Comparison of ENCODE assay signal across 19 cellular contexts in genomic region chr1:38505950-38506349, GRCh38.
A peak's percentile ranks its signal among the peaks of the same experiment; 100 is the strongest.
DNase-seq lines count a peak whose midpoint lies in the region; FAIRE-seq and TF ChIP-seq lines count a peak whose summit lies in the region.
"Had no signal": no experiment of that assay in that cellular context is flagged by ENCODE, and none has a peak within 500 bp of the region (broad histone marks: within the 10 kb centered on the region; RNA-seq: fewer than 3 reads in every experiment).

No MANE protein-coding gene starts in this region.

- H3K27me3 ChIP-seq in H1 (replicated peaks in 1 of 4; ENCODE audit: control insufficient read depth in 3 of 4, extremely low read depth in 1 of 4, insufficient read depth in 3 of 4, low read length in 3 of 4) (peaks cover 0 to 2% (median 0%) of the 10 kb centered on the region in 4 experiments; a peak in 1 of 7 replicates), neutrophil (no peaks in the 10 kb centered on the region)
- H3K27me3 ChIP-seq: BLaER1 had no signal

- H3K4me3 ChIP-seq in HEK293 (ENCODE audit: low read depth, low read length) (no peak overlapping the region), H1 (ENCODE audit: extremely low read depth in 1 of 4, insufficient read depth in 2 of 4, low read depth in 3 of 4, low read length in 4 of 4) (no peak overlapping the region), neutrophil (ENCODE audit: low read depth in 1 of 2, low read length in 1 of 2) (no peak overlapping the region)
- H3K4me3 ChIP-seq: BLaER1, GM12878 had no signal

- H3K14ac ChIP-seq in H1 (ENCODE audit: insufficient read length): no peak overlapping the region

- H3K27ac ChIP-seq in HEK293 (ENCODE audit: extremely low read depth, low read depth, low read length) (no peak overlapping the region), H1 (ENCODE audit: low read depth, low read length) (no peak overlapping the region), neutrophil (peak overlapping the region; percentile 81)
- H3K27ac ChIP-seq: BLaER1 had no signal

- no peaks in the 10 kb centered on the region for H3K9me3 ChIP-seq in HEK293 (ENCODE audit: control insufficient read depth, insufficient read depth, low read depth, low read length)
- no peaks in the 10 kb centered on the region for H3K9me3 ChIP-seq in H1 (ENCODE audit: insufficient read depth in 2 of 2, low read depth in 1 of 2, low read length in 1 of 2)
- H3K9me3 ChIP-seq in neutrophil: no peaks in the 10 kb centered on the region
- H3K9me3 ChIP-seq: BLaER1 had no signal

- H3K4me1 ChIP-seq in HEK293 (ENCODE audit: control insufficient read depth, insufficient read depth, low read length): peaks cover 5% of the 10 kb centered on the region
- peaks cover 0 to 9% (median 5%) of the 10 kb centered on the region in 4 experiments; a peak in 4 of 7 replicates for H3K4me1 ChIP-seq in H1 (replicated peaks in 1 of 4; ENCODE audit: control insufficient read depth in 3 of 4, insufficient read depth in 4 of 4, low read length in 3 of 4)
- peaks cover 91 to 95% of the 10 kb centered on the region in 2 experiments for H3K4me1 ChIP-seq in neutrophil (ENCODE audit: control insufficient read depth in 1 of 2, insufficient read depth in 1 of 2, low read depth in 1 of 2, low read length in 1 of 2)
- H3K4me1 ChIP-seq: BLaER1 had no signal

- H2BK120ac ChIP-seq in H1 (replicated peaks; ENCODE audit: low read depth, low read length): no peak overlapping the region

- POLR2A ChIA-PET in HEK293 (lab: Yijun Ruan, JAX): no interaction called here
- POLR2A ChIA-PET in H1 (lab: Charles Lee; ENCODE audit: partially characterized antibody): no interaction called here

- no peaks in the 10 kb centered on the region for H3K79me2 ChIP-seq in H1 (ENCODE audit: control insufficient read depth in 1 of 2, insufficient read depth in 2 of 2, low read length in 2 of 2)

- H4K20me1 ChIP-seq in H1 (replicated peaks in 1 of 2; ENCODE audit: control insufficient read depth in 1 of 2, insufficient read depth in 2 of 2, low read length in 2 of 2): no peaks in the 10 kb centered on the region
- H4K20me1 ChIP-seq: BLaER1 had no signal

- TF ChIP-seq RAD21 in H1 (IDR thresholded peaks at IDR 0.05 in 1 of 2, conservative IDR thresholded peaks at IDR 0.05 in 1 of 2; ENCODE audit: low read depth in 2 of 2, low read length in 2 of 2): no peak

- H3K79me1 ChIP-seq in H1 (ENCODE audit: low read depth, low read length): no peaks in the 10 kb centered on the region

- H3K9ac ChIP-seq in H1 (replicated peaks in 1 of 4; ENCODE audit: extremely low read depth in 1 of 4, low read depth in 3 of 4, low read length in 3 of 4): no peak overlapping the region
- H3K9ac ChIP-seq: BLaER1 had no signal

- H3K23me2 ChIP-seq in H1 (ENCODE audit: low read depth, low read length): no peaks in the 10 kb centered on the region; the same call in 1 of the 2 replicates

- no peak for TF ChIP-seq CTCF in HEK293 (tag by site-specific recombination; IDR thresholded peaks at IDR 0.05)
- no peak for TF ChIP-seq CTCF in H1 (IDR thresholded peaks at IDR 0.05; ENCODE audit: control extremely low read depth in 1 of 3, insufficient read depth in 1 of 3, low read depth in 1 of 3, low read length in 3 of 3)
- TF ChIP-seq CTCF in neutrophil (IDR thresholded peaks at IDR 0.05): no peak

- no peak overlapping the region for H3K56ac ChIP-seq in H1 (replicated peaks; ENCODE audit: insufficient read length, low read depth, low read length)

- no peak overlapping the region for H4K91ac ChIP-seq in H1 (replicated peaks; ENCODE audit: insufficient read length, low read length)

- FAIRE-seq in H1 (lab: Jason Lieb, UNC) (no peak), HTR-8/SVneo (lab: Jason Lieb, UNC) (no peak)
- FAIRE-seq: A204.1, GM12878 had no signal

- DNase-seq in NCI-H2227 treated with DMSO at 0.1 percent for 48 hours (lab: John Stamatoyannopoulos, UW) (peak; percentile 35), H1 (ENCODE audit: low read depth in 1 of 2, low spot score in 2 of 2) (no peak), HTR-8/SVneo (ENCODE audit: insufficient read length, low spot score) (no peak), NCI-H82 treated with DMSO at 0.1 percent for 48 hours (lab: John Stamatoyannopoulos, UW; ENCODE audit: unreplicated experiment) (no peak), erythroblast (lab: John Stamatoyannopoulos, UW) (no peak)
- DNase-seq: ACHN; Calu3; CD8-positive, alpha-beta T cell; DMS79 treated with DMSO at 0.1 percent for 48 hours; EL; GOT3; H9; IMR-90; KG1 had no signal

- H3K36me3 ChIP-seq in HEK293 (ENCODE audit: control insufficient read depth in 2 of 2, insufficient read depth in 1 of 2, low read length in 2 of 2) (no peaks in the 10 kb centered on the region), H1 (ENCODE audit: control insufficient read depth in 2 of 4, insufficient read depth in 4 of 4, low read length in 3 of 4) (no peaks in the 10 kb centered on the region), neutrophil (no peaks in the 10 kb centered on the region)
- H3K36me3 ChIP-seq: BLaER1 had no signal

- no peak overlapping the region for H3K4me2 ChIP-seq in H1 (ENCODE audit: insufficient read depth in 1 of 2, low read depth in 2 of 2, low read length in 2 of 2)
- H3K4me2 ChIP-seq: BLaER1 had no signal

- H3K23ac ChIP-seq in H1 (ENCODE audit: insufficient read length): no peak overlapping the region

- no peak overlapping the region for H2BK20ac ChIP-seq in H1 (ENCODE audit: low read length)

- H2AK5ac ChIP-seq in H1 (ENCODE audit: low read depth, low read length): no peak overlapping the region

- no peak overlapping the region for H4K8ac ChIP-seq in H1 (ENCODE audit: extremely low read depth, insufficient read depth, low read length)

- H2BK12ac ChIP-seq in H1 (ENCODE audit: low read depth, low read length): peak overlapping the region; percentile 72; the same call in 1 of the 2 replicates

- WGBS in H1 (ENCODE audit: extremely low coverage in 1 of 2, insufficient coverage in 1 of 2, insufficient read length in 1 of 2, insufficient replicate concordance in 2 of 2, low coverage in 1 of 2, low lambda C conversion rate in 2 of 2, missing lambda C conversion rate in 1 of 2), 2 experiments: 81% methylated on average over 8 of the region's 8 CpGs; no CpG with 5 or more reads in 1 of the 2 experiments

- no peak overlapping the region for H2BK5ac ChIP-seq in H1 (ENCODE audit: low read depth, low read length)

- no peak overlapping the region for H2AFZ ChIP-seq in H1 (ENCODE audit: low read length)

- H3K4ac ChIP-seq in H1 (replicated peaks; ENCODE audit: insufficient read length, low read depth, low read length): no peak overlapping the region

- CTCF ChIA-PET in HEK293 (lab: Yijun Ruan, JAX): no interaction called here
- CTCF ChIA-PET in H1 (lab: Charles Lee; ENCODE audit: partially characterized antibody): interaction anchor here (0.9 to 1.5 kb wide), 4 partner anchors 53 to 478 kb away, joined by 3 to 4 read pairs (median 4); no protein-coding TSS in a partner anchor

- TF ChIP-seq EP300 in H1 (IDR thresholded peaks at IDR 0.05; ENCODE audit: borderline replicate concordance in 1 of 2, low read depth in 2 of 2, low read length in 2 of 2): no peak

- H4K5ac ChIP-seq in H1 (ENCODE audit: insufficient read length, low read depth, low read length): no peak overlapping the region

- H2BK15ac ChIP-seq in H1 (ENCODE audit: low read length): no peak overlapping the region; the same call in 1 of the 2 replicates

- H3K18ac ChIP-seq in H1 (ENCODE audit: extremely low read depth, low read length): no peak overlapping the region

- TF ChIP-seq POLR2A in H1 (IDR thresholded peaks at IDR 0.05; ENCODE audit: control extremely low read depth in 1 of 2, low read depth in 2 of 2, low read length in 2 of 2): no peak
- TF ChIP-seq POLR2A in erythroblast (IDR thresholded peaks at IDR 0.05; ENCODE audit: low read length): no peak

TF ChIP-seq in HEK293, 187 proteins besides CTCF, POLR2A, EP300 and RAD21:
- 0 out of 2 replicates have a peak, but pooled peaks have one; percentile 13 for TF ChIP-seq ZIC2 (tag by site-specific recombination; IDR thresholded peaks at IDR 0.05)
- no peak for TF ChIP-seq YY1 (tag by site-specific recombination; IDR thresholded peaks at IDR 0.05)
- TF ChIP-seq ZNF623 (tag by site-specific recombination; IDR thresholded peaks at IDR 0.05): no peak

TF ChIP-seq in H1, 55 proteins besides CTCF, POLR2A, EP300 and RAD21:
- TF ChIP-seq E2F6 (IDR thresholded peaks at IDR 0.05) (no peak), ASH2L (IDR thresholded peaks at IDR 0.05; ENCODE audit: low read length) (no peak), NANOG (IDR thresholded peaks at IDR 0.05; ENCODE audit: insufficient read depth, low read depth, low read length, poor library complexity, severe bottlenecking) (no peak), SAP30 (IDR thresholded peaks at IDR 0.05; ENCODE audit: insufficient read depth, insufficient replicate concordance, low read length) (no peak), POU5F1 (IDR thresholded peaks at IDR 0.05; ENCODE audit: low read depth, low read length) (no peak), CHD2 (IDR thresholded peaks at IDR 0.05; ENCODE audit: low read length) (no peak), CBX5 (IDR thresholded peaks at IDR 0.05; ENCODE audit: low read depth, low read length) (no peak), POLR2AphosphoS5 (IDR thresholded peaks at IDR 0.05; ENCODE audit: low read depth, low read length) (no peak), EZH2 (IDR thresholded peaks at IDR 0.05; ENCODE audit: low read depth, low read length, severe bottlenecking) (no peak)
